In genomic region chr5:39177629-39177959, GRCh38 we compare ENCODE assay signal across 9 cellular contexts. TPM values are rescaled to one million over a fixed set of nuclear protein-coding genes. Genes with fewer than 3 reads are reported as not detected.
A peak's percentile ranks its signal among the peaks of the same experiment; 100 is the strongest.
DNase-seq lines count a peak whose midpoint lies in the region; ATAC-seq and TF ChIP-seq lines count a peak whose summit lies in the region.
"Had no signal": no experiment of that assay in that cellular context is flagged by ENCODE, and none has a peak within 500 bp of the region (broad histone marks: within the 10 kb centered on the region; RNA-seq: fewer than 3 reads in every experiment).

No MANE protein-coding gene starts in this region.

- DNase-seq in left ventricle myocardium superior = no peak
- DNase-seq in right atrium auricular region (ENCODE audit: low spot score) = no peak
- DNase-seq in activated B cell treated with CpG ODN at 0.5 μM for 24 hours = no peak
- no peak for DNase-seq in upper lobe of right lung
- DNase-seq in Calu3 = no peak
- no peak for DNase-seq in GM23248
- DNase-seq: Caco-2 had no signal

- no peaks in the 10 kb centered on the region for H4K20me1 ChIP-seq in GM23248 (ENCODE audit: insufficient read depth)

- POLR2A ChIA-PET in activated B cell treated with CpG ODN at 0.5 μM for 24 hours (lab: Charles Lee) = no interaction called here

- in situ Hi-C loops in GM23248 (cut with MboI) = no loop called here

- no peaks in the 10 kb centered on the region for H3K4me1 ChIP-seq in right atrium auricular region
- H3K4me1 ChIP-seq in upper lobe of right lung = peaks cover 6% of the 10 kb centered on the region
- H3K4me1 ChIP-seq in GM23248 (ENCODE audit: insufficient read depth) = peaks cover 16% of the 10 kb centered on the region; the same call in 1 of the 2 replicates

- no peaks in the 10 kb centered on the region for H3K27me3 ChIP-seq in right atrium auricular region
- no peaks in the 10 kb centered on the region for H3K27me3 ChIP-seq in upper lobe of right lung
- H3K27me3 ChIP-seq in GM23248 (replicated peaks; ENCODE audit: insufficient read depth) = no peaks in the 10 kb centered on the region

- TF ChIP-seq CTCF in right atrium auricular region (IDR thresholded peaks at IDR 0.05) (no peak), activated B cell treated with CpG ODN at 0.5 μM for 24 hours (IDR thresholded peaks at IDR 0.05) (no peak), upper lobe of right lung (IDR thresholded peaks at IDR 0.05) (no peak), Calu3 (IDR thresholded peaks at IDR 0.05; ENCODE audit: unreplicated experiment) (no peak)

- H3K9me2 ChIP-seq in GM23248 (ENCODE audit: insufficient read depth) = no peaks in the 10 kb centered on the region

- CTCF ChIA-PET in activated B cell treated with CpG ODN at 0.5 μM for 24 hours (lab: Charles Lee) (interaction anchor here (1.8 kb wide), 1 partner anchor 40 kb away, joined by 5 read pairs; no protein-coding TSS in a partner anchor), Calu3 (lab: Charles Lee) (interaction anchor here (0.6 kb wide), 1 partner anchor 30 kb away, joined by 3 read pairs; no protein-coding TSS in a partner anchor)

- intact Hi-C loops in left ventricle myocardium superior (cut with micrococcal nuclease) = no loop called here
- intact Hi-C loops in activated B cell treated with CpG ODN at 0.5 μM for 24 hours (cut with micrococcal nuclease) = loop anchor here (2.0 kb wide), 1 partner anchor 27 kb away; no protein-coding TSS in a partner anchor
- intact Hi-C loops in upper lobe of right lung (cut with DNase I) = no loop called here
- intact Hi-C loops in Calu3 (cut with micrococcal nuclease; ENCODE audit: unreplicated experiment) = no loop called here

- H3K36me3 Mint-ChIP-seq in activated B cell treated with CpG ODN at 0.5 μM for 24 hours (ENCODE audit: low read depth) (no peaks in the 10 kb centered on the region), Calu3 (ENCODE audit: insufficient read depth, unreplicated experiment) (peaks cover 4% of the 10 kb centered on the region)

- no TSS peak for BruUV-seq in Calu3 (replicated peaks; lab: Mats Ljungman, UMichigan)

- no peak overlapping the region for H2AFZ ChIP-seq in GM23248

- H3K4me1 Mint-ChIP-seq in activated B cell treated with CpG ODN at 0.5 μM for 24 hours (peaks cover 49% of the 10 kb centered on the region), Calu3 (ENCODE audit: low read depth, unreplicated experiment) (peaks cover 45% of the 10 kb centered on the region)

- H3K9me3 Mint-ChIP-seq in activated B cell treated with CpG ODN at 0.5 μM for 24 hours (peaks cover 5% of the 10 kb centered on the region), Calu3 (ENCODE audit: low read depth, unreplicated experiment) (peaks cover 3% of the 10 kb centered on the region)

- 99% methylated on average over 3 of the region's 3 CpGs for WGBS in GM23248 (ENCODE audit: low coverage in 1 of 2, low lambda C conversion rate in 2 of 2, missing lambda C conversion rate in 2 of 2), 2 experiments

- H3K27ac Mint-ChIP-seq in activated B cell treated with CpG ODN at 0.5 μM for 24 hours = peak overlapping the region; percentile 72
- no peak overlapping the region for H3K27ac Mint-ChIP-seq in Calu3 (ENCODE audit: unreplicated experiment)

- H3K9me3 ChIP-seq in right atrium auricular region (no peaks in the 10 kb centered on the region), upper lobe of right lung (no peaks in the 10 kb centered on the region), GM23248 (ENCODE audit: low read depth) (no peaks in the 10 kb centered on the region)

- H3K79me2 ChIP-seq in GM23248 (ENCODE audit: insufficient read depth) = no peaks in the 10 kb centered on the region

- ATAC-seq in left ventricle myocardium superior = peak; percentile 48
- ATAC-seq in HG03175 (IDR thresholded peaks at IDR 0.05; ENCODE audit: unreplicated experiment) = peak; percentile 75
- ATAC-seq in activated B cell treated with CpG ODN at 0.5 μM for 24 hours (ENCODE audit: low read depth) = peak; percentile 66
- ATAC-seq in upper lobe of right lung = peak; percentile 77
- no peak for ATAC-seq in GM21717 (IDR thresholded peaks at IDR 0.05; ENCODE audit: unreplicated experiment)

- no peaks in the 10 kb centered on the region for H3K27me3 Mint-ChIP-seq in activated B cell treated with CpG ODN at 0.5 μM for 24 hours
- H3K27me3 Mint-ChIP-seq in Calu3 (ENCODE audit: unreplicated experiment) = no peaks in the 10 kb centered on the region

- H3F3A ChIP-seq in GM23248 (ENCODE audit: insufficient read depth) = peaks cover 10% of the 10 kb centered on the region; the same call in 1 of the 2 replicates

- no peaks in the 10 kb centered on the region for H3K36me3 ChIP-seq in right atrium auricular region
- H3K36me3 ChIP-seq in upper lobe of right lung = no peaks in the 10 kb centered on the region
- no peaks in the 10 kb centered on the region for H3K36me3 ChIP-seq in GM23248 (ENCODE audit: low read depth)

- H3K4me3 ChIP-seq in right atrium auricular region (no peak overlapping the region), upper lobe of right lung (no peak overlapping the region), GM23248 (no peak overlapping the region)

- peak overlapping the region; percentile 49 for H3K4me3 Mint-ChIP-seq in activated B cell treated with CpG ODN at 0.5 μM for 24 hours
- no peak overlapping the region for H3K4me3 Mint-ChIP-seq in Calu3 (ENCODE audit: low read depth, unreplicated experiment)

- H3K4me2 ChIP-seq in GM23248 (ENCODE audit: unreplicated experiment) = no peak overlapping the region

- H3K9ac ChIP-seq in GM23248 = no peak overlapping the region

- no peak overlapping the region for H3K27ac ChIP-seq in right atrium auricular region
- H3K27ac ChIP-seq in upper lobe of right lung = no peak overlapping the region
- no peak overlapping the region for H3K27ac ChIP-seq in GM23248

RNA-seq across cellular contexts. Expression of gene FYB1, which starts 41.8 kb away (rescaled TPM):
- total RNA-seq in left ventricle myocardium superior = 5.8 TPM
- total RNA-seq in right atrium auricular region = 1 to 10 TPM; 1.8 to 8.4 TPM
- 0.55 and 0.56 TPM in 2 replicates for total RNA-seq in activated B cell treated with CpG ODN at 0.5 μM for 24 hours
- 45.0 TPM for total RNA-seq in upper lobe of right lung
- total RNA-seq in Calu3 (2022) = 30.8 and 42.8 TPM in 2 replicates
- total RNA-seq in GM23248 (2014; rRNA removed; shearing (Covaris generic)) = under 0.01 TPM in 1 of 2 replicates, not detected in the other
- polyA plus RNA-seq in GM23248 (2016; fragmentation: Nextera tagmentation; extraction: Ambion mirVana) = 0.08 and 0.11 TPM in 2 replicates
